Comparison of ENCODE assay signal across 29 cellular contexts in genomic region chr2:155983850-155984249, GRCh38.
"Had no signal": no experiment of that assay in that cellular context is flagged by ENCODE, and none has a peak within 500 bp of the region (broad histone marks: within the 10 kb centered on the region; RNA-seq: fewer than 3 reads in every experiment).

No MANE protein-coding gene starts in this region.

- H3K36me3 ChIP-seq: neutrophil, pancreas, spleen, suprapubic skin, tibial artery, transverse colon, upper lobe of left lung, vagina had no signal

- DNase-seq: naive thymus-derived CD8-positive, alpha-beta T cell; nephron progenitor cell; nucleus accumbens; pancreas; psoas muscle; right cardiac atrium; spleen; stimulated activated CD4-positive, alpha-beta T cell treated with anti-CD3 and anti-CD28 coated beads, Interleukin-12 subunit alpha, Interleukin-12 subunit beta, amount 100 ng/mL, for 4 hours; stimulated activated CD4-positive, alpha-beta T cell treated with anti-CD3 and anti-CD28 coated beads, Interleukin-1b, Interleukin-23, amount 100 ng/mL, for 48 hours; stimulated activated CD4-positive, alpha-beta T cell treated with anti-CD3 and anti-CD28 coated beads, Interleukin-4, amount 100 ng/mL, for 1 hour; stimulated activated CD4-positive, alpha-beta T cell treated with anti-CD3 and anti-CD28 coated beads, Interleukin-4, amount 100 ng/mL, for 4 hours; stimulated activated CD8-positive, alpha-beta memory T cell treated with anti-CD3 and anti-CD28 coated beads, Interleukin-4, amount 100 ng/mL, for 48 hours; stimulated activated naive CD4-positive, alpha-beta T cell; stimulated activated naive CD8-positive, alpha-beta T cell treated with anti-CD3 and anti-CD28 coated beads, Interleukin-15, amount 100 ng/mL, for 72 hours; stimulated activated naive CD8-positive, alpha-beta T cell treated with anti-CD3 and anti-CD28 coated beads, Interleukin-15, Interleukin-2, amounts not matched to agents 100 U/mL and 50 U/mL, for 24 hours; substantia nigra; testis; tibial artery; transverse colon; upper lobe of left lung had no signal

- H3K4me2 ChIP-seq: smooth muscle cell had no signal

- H3K27ac ChIP-seq: neutrophil, pancreas, psoas muscle, skin epidermis, spleen, suprapubic skin, testis, tibial artery, transverse colon, upper lobe of left lung, vagina had no signal

- FAIRE-seq: urothelium cell line had no signal

- H3K27me3 ChIP-seq: neutrophil, pancreas, spleen, suprapubic skin, testis, tibial artery, transverse colon, upper lobe of left lung, vagina had no signal

- H3K4me3 ChIP-seq: pancreas, psoas muscle, skin epidermis, smooth muscle cell, spleen, suprapubic skin, testis, tibial artery, transverse colon, upper lobe of left lung, vagina had no signal

- H3K4me1 ChIP-seq: pancreas, psoas muscle, spleen, suprapubic skin, testis, tibial artery, transverse colon, upper lobe of left lung, vagina had no signal

- H3K9me3 ChIP-seq: neutrophil, pancreas, psoas muscle, spleen, suprapubic skin, testis, tibial artery, transverse colon, upper lobe of left lung, vagina had no signal

- ATAC-seq: naive thymus-derived CD8-positive, alpha-beta T cell; natural killer cell treated with Interleukin-12 subunit alpha and Interleukin-12 subunit beta and Interleukin-15 and Interleukin-18, amount 100 ng/mL, for 72 hours; pancreas; psoas muscle; right cardiac atrium; sciatic nerve; stimulated activated memory B cell treated with anti-CD40 and anti-IgM and Interleukin-4, amounts not matched to agents 10 μg/mL and 1 μg/mL and 100 μg/mL, for 72 hours; stimulated activated naive CD8-positive, alpha-beta T cell treated with anti-CD3 and anti-CD28 coated beads, Interleukin-15, amount 100 ng/mL, for 72 hours; stimulated activated naive CD8-positive, alpha-beta T cell treated with anti-CD3 and anti-CD28 coated beads, Interleukin-15, Interleukin-2, amounts not matched to agents 100 U/mL and 50 U/mL, for 24 hours had no signal
